In genomic region chr10:89529711-89530110, GRCh38 we compare ENCODE assay signal across 4 cellular contexts. TPM values are rescaled to one million over a fixed set of nuclear protein-coding genes. Genes with fewer than 3 reads are reported as not detected.
"Had no signal": no experiment of that assay in that cellular context is flagged by ENCODE, and none has a peak within 500 bp of the region (broad histone marks: within the 10 kb centered on the region; RNA-seq: fewer than 3 reads in every experiment).

No MANE protein-coding gene starts in this region.

RNA-seq across cellular contexts. Expression of gene SLC16A12, which starts 5.7 kb away (rescaled TPM):
- total RNA-seq: endothelial cell of umbilical vein, mononuclear cell, natural killer cell had no signal
- polyA plus RNA-seq: endothelial cell of umbilical vein, immature natural killer cell had no signal
